8 cellular contexts compared by ENCODE assay signal in genomic region chr10:27504007-27504890, GRCh38. TPM values are rescaled to one million over a fixed set of nuclear protein-coding genes. Genes with fewer than 3 reads are reported as not detected.
DNase-seq lines count a peak whose midpoint lies in the region; ATAC-seq lines count a peak whose summit lies in the region.

Gene RAB18 (plus strand): TSS chr10:27504304. CDS start chr10:27504370, 66 bp downstream.

- DNase-seq in COLO668 (lab: John Stamatoyannopoulos, UW; ENCODE audit: unreplicated experiment): peak; percentile 94
- DNase-seq in HT1080 (ENCODE audit: low read depth): peak; percentile 96
- DNase-seq in NOMO-1 (lab: John Stamatoyannopoulos, UW; ENCODE audit: unreplicated experiment in 2 of 2): peak; percentile 97 to 98
- peak; percentile 98 to 99 (median 99) for DNase-seq in effector memory CD4-positive, alpha-beta T cell
- peak; percentile 98 for DNase-seq in lung microvascular endothelial cell (ENCODE audit: low read depth in 2 of 2)
- DNase-seq in stimulated activated CD4-positive, alpha-beta T cell treated with anti-CD3 and anti-CD28 coated beads, TNF-alpha, amount 100 ng/mL, for 48 hours (ENCODE audit: low read depth in 3 of 3): peak; percentile 95 to 99 (median 97)

- no peaks in the 10 kb centered on the region for H3K27me3 ChIP-seq in effector memory CD4-positive, alpha-beta T cell (replicated peaks; ENCODE audit: control insufficient read depth, insufficient read depth, low read length, poor library complexity, severe bottlenecking)

- POLR2A ChIA-PET in activated CD8-positive, alpha-beta memory T cell treated with anti-CD3 and anti-CD28 coated beads for 36 hours (lab: Charles Lee): interaction anchor here (0.5 to 0.9 kb wide), 2 partner anchors 65 to 350 kb away, joined by 3 to 4 read pairs; partner anchors contain the start of gene YME1L1

- CTCF ChIA-PET in activated CD8-positive, alpha-beta memory T cell treated with anti-CD3 and anti-CD28 coated beads for 36 hours (lab: Charles Lee): interaction anchor here (0.6 to 1.0 kb wide), 2 partner anchors 239 to 475 kb away, joined by 3 read pairs; no protein-coding TSS in a partner anchor

- H3K4me3 ChIP-seq in effector memory CD4-positive, alpha-beta T cell (ENCODE audit: insufficient read depth, low read depth, low read length, poor library complexity, severe bottlenecking): peak within 1 kb of the TSS; percentile 74

- no peaks in the 10 kb centered on the region for H3K9me3 ChIP-seq in effector memory CD4-positive, alpha-beta T cell (ENCODE audit: control insufficient read depth, low read length)

- ATAC-seq in GM21360 (IDR thresholded peaks at IDR 0.05; ENCODE audit: unreplicated experiment): peak; percentile 97

- peaks cover 22% of the 10 kb centered on the region for H3K4me1 ChIP-seq in effector memory CD4-positive, alpha-beta T cell (ENCODE audit: control insufficient read depth, insufficient read depth, low read length, poor library complexity, severe bottlenecking)

- H3K27ac ChIP-seq in effector memory CD4-positive, alpha-beta T cell (ENCODE audit: insufficient read depth, low read length, poor library complexity, severe bottlenecking): peak within 1 kb of the TSS; percentile 84

- no peaks in the 10 kb centered on the region for H3K36me3 ChIP-seq in effector memory CD4-positive, alpha-beta T cell (ENCODE audit: control insufficient read depth, insufficient read depth, low read length)

RNA-seq across cellular contexts. Expression of gene RAB18, which starts in this region (rescaled TPM):
- 24.6 and 40.2 TPM in 2 replicates for total RNA-seq in HT1080 (2014; rRNA removed; shearing (Covaris generic))
- polyA plus RNA-seq in HT1080 (2015; cell fraction: cytosol; rRNA removed): 36.6 and 50.6 TPM in 2 replicates
- polyA plus RNA-seq in HT1080 (2015; cell fraction: nucleus; rRNA removed): 26.9 and 28.0 TPM in 2 replicates
- total RNA-seq in activated CD8-positive, alpha-beta memory T cell treated with anti-CD3 and anti-CD28 coated beads for 36 hours: 10 to 100 TPM; 63.5 to 65.0 TPM
- total RNA-seq in lung microvascular endothelial cell: 29.0 and 41.1 TPM in 2 replicates

Comparison
In these comparisons a context has a peak if more than half of its experiments do, and no peak if none do; other contexts are left out.
1. Peak in every context shown above with its lines: DNase-seq, ATAC-seq, H3K4me3 ChIP-seq and H3K27ac ChIP-seq.